ENCODE assay signal across 8 cellular contexts in genomic region chr11:12724301-12725046, GRCh38. TPM values are rescaled to one million over a fixed set of nuclear protein-coding genes. Genes with fewer than 3 reads are reported as not detected.
A peak's percentile ranks its signal among the peaks of the same experiment; 100 is the strongest.
DNase-seq lines count a peak whose midpoint lies in the region; ATAC-seq and TF ChIP-seq lines count a peak whose summit lies in the region.

No MANE protein-coding gene starts in this region.

- H3K9me3 Mint-ChIP-seq in osteocyte (ENCODE audit: unreplicated experiment) (no peaks in the 10 kb centered on the region), glutamatergic neuron (ENCODE audit: unreplicated experiment) (no peaks in the 10 kb centered on the region)

- DNase-seq in 8988T (peak; percentile 53), HT-29 (ENCODE audit: low spot score) (peak; percentile 100), RKO (ENCODE audit: low spot score) (peak; percentile 45), fibroblast of peridontal ligament (ENCODE audit: extremely low read depth) (peak; percentile 50), osteocyte (ENCODE audit: extremely low spot score, unreplicated experiment) (no peak), C1 segment of cervical spinal cord (lab: John Stamatoyannopoulos, UW) (no peak), glutamatergic neuron (no peak)

- ATAC-seq in HG03442 (IDR thresholded peaks at IDR 0.05; ENCODE audit: unreplicated experiment) = no peak

- TF ChIP-seq CTCF in osteocyte (IDR thresholded peaks at IDR 0.05) = no peak
- TF ChIP-seq CTCF in glutamatergic neuron (IDR thresholded peaks at IDR 0.05; ENCODE audit: partially characterized antibody, unreplicated experiment) = no peak

- H3K27me3 Mint-ChIP-seq in osteocyte (ENCODE audit: unreplicated experiment) (no peaks in the 10 kb centered on the region), glutamatergic neuron (ENCODE audit: unreplicated experiment) (peaks cover 5% of the 10 kb centered on the region)

- H3K4me1 Mint-ChIP-seq in osteocyte (ENCODE audit: unreplicated experiment) (peaks cover 92% of the 10 kb centered on the region), glutamatergic neuron (ENCODE audit: low read depth, unreplicated experiment) (peaks cover 31% of the 10 kb centered on the region)

- H3K4me3 Mint-ChIP-seq in osteocyte (ENCODE audit: unreplicated experiment) = peak overlapping the region; percentile 11
- H3K4me3 Mint-ChIP-seq in glutamatergic neuron (ENCODE audit: unreplicated experiment) = no peak overlapping the region

- peak overlapping the region; percentile 91 for H3K27ac Mint-ChIP-seq in osteocyte (ENCODE audit: unreplicated experiment)
- no peak overlapping the region for H3K27ac Mint-ChIP-seq in glutamatergic neuron (ENCODE audit: unreplicated experiment)

- H3K36me3 Mint-ChIP-seq in osteocyte (ENCODE audit: unreplicated experiment) (no peaks in the 10 kb centered on the region), glutamatergic neuron (ENCODE audit: unreplicated experiment) (no peaks in the 10 kb centered on the region)

RNA-seq across cellular contexts. Expression of gene TEAD1, which starts 50.3 kb away (rescaled TPM):
- 99.5 and 102 TPM in 2 replicates for total RNA-seq in HT-29 (2014; rRNA removed; shearing (Covaris generic))
- 152 and 154 TPM in 2 replicates for total RNA-seq in osteocyte
- 62.5 TPM for total RNA-seq in glutamatergic neuron (ENCODE audit: unreplicated experiment)

Comparison
In these comparisons a context has a peak if more than half of its experiments do, and no peak if none do; other contexts are left out.
1. DNase-seq: peak in 8988T (single experiment), HT-29 (single experiment), RKO (single experiment) and fibroblast of peridontal ligament (single experiment); none in osteocyte (single experiment), C1 segment of cervical spinal cord (0 of 14) and glutamatergic neuron (single experiment).